Comparison of ENCODE assay signal across 7 cellular contexts in genomic region chr10:21270976-21271375, GRCh38.
"Had no signal": no experiment of that assay in that cellular context is flagged by ENCODE, and none has a peak within 500 bp of the region (broad histone marks: within the 10 kb centered on the region; RNA-seq: fewer than 3 reads in every experiment).

No MANE protein-coding gene starts in this region.

- H3K36me3 ChIP-seq: HAP-1 had no signal

- H3K4me1 ChIP-seq: HAP-1 had no signal

- DNase-seq: GM23248, GOT3, H7, IMR-90, KBM-7 had no signal

- H3K27ac ChIP-seq: GM23248, KMS-11 had no signal

- H3K9me3 ChIP-seq: HAP-1 had no signal

- H3K9ac ChIP-seq: GM23248, KMS-11 had no signal

- H3K4me3 ChIP-seq: GM23248, HAP-1 had no signal
